In the genomic region with DNA sequence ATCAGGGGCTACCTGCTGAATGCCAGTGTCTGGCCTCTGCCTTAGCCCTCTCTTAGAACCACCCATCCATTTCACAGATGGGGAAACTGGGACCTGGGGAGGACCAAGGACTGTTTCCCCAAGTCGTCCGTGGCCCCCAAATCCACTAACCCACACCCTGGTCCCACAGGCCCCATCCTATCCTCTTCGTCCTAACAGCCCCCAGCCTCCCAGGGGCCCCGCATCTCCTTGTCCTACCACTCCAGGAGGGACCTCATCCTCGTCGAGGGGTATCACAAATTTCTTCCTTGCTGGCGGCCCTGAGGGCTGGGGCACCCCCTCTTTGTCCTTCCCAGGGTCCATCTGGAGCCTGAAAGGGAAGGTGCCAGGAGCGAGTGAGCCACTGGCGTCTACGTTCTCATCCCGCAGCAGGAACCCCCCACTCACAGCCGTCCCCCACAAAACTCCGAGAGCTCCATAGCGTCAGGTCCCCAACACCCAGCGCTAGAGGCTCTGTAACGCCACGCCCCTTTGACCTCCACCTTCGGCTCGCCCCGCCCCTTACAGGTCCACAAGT, we compare ENCODE assay signal across 8 cellular contexts. TPM values are rescaled to one million over a fixed set of nuclear protein-coding genes. Genes with fewer than 3 reads are reported as not detected.
A peak's percentile ranks its signal among the peaks of the same experiment; 100 is the strongest.
DNase-seq lines count a peak whose midpoint lies in the region; ATAC-seq and TF ChIP-seq lines count a peak whose summit lies in the region.

No MANE protein-coding gene starts in this region.

- H3K27ac ChIP-seq in Panc1 (ENCODE audit: low read length): peak overlapping the region; percentile 93

- H3K4me3 ChIP-seq in BE2C (ENCODE audit: low read depth, low read length) (peak overlapping the region; percentile 61), Panc1 (ENCODE audit: low read depth in 2 of 2, low read length in 2 of 2) (peak overlapping the region; percentile 61 to 84)

- peaks cover 4% of the 10 kb centered on the region for H3K27me3 Mint-ChIP-seq in dendritic cell treated with granulocyte-macrophage colony-stimulating factor and Interleukin-4, amounts not matched to agents 40 ng/mL and 50 ng/mL, for 4 days
- peaks cover 6% of the 10 kb centered on the region for H3K27me3 Mint-ChIP-seq in neural crest cell (ENCODE audit: low read depth)

- peaks cover 46% of the 10 kb centered on the region for H3K36me3 Mint-ChIP-seq in dendritic cell treated with granulocyte-macrophage colony-stimulating factor and Interleukin-4, amounts not matched to agents 40 ng/mL and 50 ng/mL, for 4 days (ENCODE audit: low read depth)
- H3K36me3 Mint-ChIP-seq in neural crest cell (ENCODE audit: low read depth): no peaks in the 10 kb centered on the region

- DNase-seq in BE2C: no peak
- no peak for DNase-seq in Panc1 (ENCODE audit: low read depth, low spot score)
- DNase-seq in neural crest cell (ENCODE audit: low read depth, low spot score): no peak
- no peak for DNase-seq in NCI-H1092 treated with DMSO at 0.1 percent for 48 hours (lab: John Stamatoyannopoulos, UW)
- no peak for DNase-seq in HEK293T (ENCODE audit: extremely low spot score)
- DNase-seq in NCI-H82 treated with DMSO at 0.1 percent for 48 hours (lab: John Stamatoyannopoulos, UW; ENCODE audit: unreplicated experiment): no peak
- no peak for DNase-seq in NCI-H187 (lab: John Stamatoyannopoulos, UW)

- H3K9me3 ChIP-seq in BE2C (no peaks in the 10 kb centered on the region), Panc1 (ENCODE audit: control insufficient read depth, insufficient read depth, low read depth, low read length) (no peaks in the 10 kb centered on the region)

- ATAC-seq in Panc1: no peak

- intact Hi-C loops in Panc1 (cut with micrococcal nuclease; ENCODE audit: unreplicated experiment): no loop called here
- intact Hi-C loops in dendritic cell treated with granulocyte-macrophage colony-stimulating factor and Interleukin-4, amounts not matched to agents 40 ng/mL and 50 ng/mL, for 4 days (cut with micrococcal nuclease): loop anchor here (1.0 kb wide), 1 partner anchor 17 kb away; the partner anchor contains the start of gene POLR1G

- no peak for TF ChIP-seq CTCF in BE2C (IDR thresholded peaks at IDR 0.05; ENCODE audit: low read depth, low read length)
- TF ChIP-seq CTCF in Panc1 (IDR thresholded peaks at IDR 0.05): no peak
- TF ChIP-seq CTCF in neural crest cell (conservative IDR thresholded peaks at IDR 0.05): no peak

- H3K27me3 ChIP-seq in BE2C: no peaks in the 10 kb centered on the region
- H3K27me3 ChIP-seq in Panc1 (ENCODE audit: control insufficient read depth, insufficient read depth, low read length): no peaks in the 10 kb centered on the region

- in situ Hi-C loops in Panc1 (cut with HindIII; ENCODE audit: low pct_unique_long_range_greater_than_20kb, low sequenced_read_pairs): no loop called here

- peaks cover 73% of the 10 kb centered on the region for H3K4me1 Mint-ChIP-seq in dendritic cell treated with granulocyte-macrophage colony-stimulating factor and Interleukin-4, amounts not matched to agents 40 ng/mL and 50 ng/mL, for 4 days (ENCODE audit: low read depth)
- peaks cover 37% of the 10 kb centered on the region for H3K4me1 Mint-ChIP-seq in neural crest cell

- TSS peak; percentile 92 for BruUV-seq in Panc1 (replicated peaks; lab: Mats Ljungman, UMichigan)

- no peaks in the 10 kb centered on the region for H3K4me1 ChIP-seq in BE2C
- peaks cover 21% of the 10 kb centered on the region for H3K4me1 ChIP-seq in Panc1 (ENCODE audit: control insufficient read depth, insufficient read depth, low read length)

- H3K27ac Mint-ChIP-seq in dendritic cell treated with granulocyte-macrophage colony-stimulating factor and Interleukin-4, amounts not matched to agents 40 ng/mL and 50 ng/mL, for 4 days: peak overlapping the region; percentile 94
- peak overlapping the region; percentile 99 for H3K27ac Mint-ChIP-seq in neural crest cell (ENCODE audit: unreplicated experiment)

- peak overlapping the region; percentile 97 for H3K4me3 Mint-ChIP-seq in dendritic cell treated with granulocyte-macrophage colony-stimulating factor and Interleukin-4, amounts not matched to agents 40 ng/mL and 50 ng/mL, for 4 days
- peak overlapping the region; percentile 99 for H3K4me3 Mint-ChIP-seq in neural crest cell

- POLR2A ChIA-PET in Panc1 (lab: Charles Lee): interaction anchor here (0.6 kb wide), 1 partner anchor 31 kb away, joined by 3 read pairs; no protein-coding TSS in a partner anchor
- POLR2A ChIA-PET in HEK293T (lab: Yijun Ruan, JAX): interaction anchor here (2.1 to 2.8 kb wide), 2 partner anchors 17 to 19 kb away, joined by 9 to 14 read pairs; partner anchors contain the start of gene PPP1R13L

- H3K36me3 ChIP-seq in BE2C (peaks cover 25% of the 10 kb centered on the region), Panc1 (ENCODE audit: control insufficient read depth, insufficient read depth, low read length) (peaks cover 5% of the 10 kb centered on the region)

- no peaks in the 10 kb centered on the region for H3K9me3 Mint-ChIP-seq in dendritic cell treated with granulocyte-macrophage colony-stimulating factor and Interleukin-4, amounts not matched to agents 40 ng/mL and 50 ng/mL, for 4 days
- no peaks in the 10 kb centered on the region for H3K9me3 Mint-ChIP-seq in neural crest cell

- CTCF ChIA-PET in Panc1 (lab: Charles Lee): no interaction called here
- CTCF ChIA-PET in HEK293T (lab: Yijun Ruan, JAX): interaction anchor here (1.7 kb wide), 1 partner anchor 16 kb away, joined by 5 read pairs; no protein-coding TSS in a partner anchor

TF ChIP-seq in HEK293T, 16 proteins besides CTCF, POLR2A, EP300 and RAD21:
- no peak for TF ChIP-seq LEF1 (IDR thresholded peaks at IDR 0.05; ENCODE audit: borderline replicate concordance)
- TF ChIP-seq SUZ12 (IDR thresholded peaks at IDR 0.05): no peak
- TF ChIP-seq CTBP1 (IDR thresholded peaks at IDR 0.05; ENCODE audit: borderline replicate concordance): no peak
- TF ChIP-seq TARDBP (IDR thresholded peaks at IDR 0.05): no peak
- no peak for TF ChIP-seq NFRKB (IDR thresholded peaks at IDR 0.05)
- no peak for TF ChIP-seq ZNF384 (IDR thresholded peaks at IDR 0.05)
- TF ChIP-seq FOXA1 (IDR thresholded peaks at IDR 0.05): no peak
- no peak for TF ChIP-seq FOXM1 (IDR thresholded peaks at IDR 0.05; ENCODE audit: borderline replicate concordance)
- no peak for TF ChIP-seq HDGF (IDR thresholded peaks at IDR 0.05; ENCODE audit: borderline replicate concordance)
- TF ChIP-seq, protein P1, sequence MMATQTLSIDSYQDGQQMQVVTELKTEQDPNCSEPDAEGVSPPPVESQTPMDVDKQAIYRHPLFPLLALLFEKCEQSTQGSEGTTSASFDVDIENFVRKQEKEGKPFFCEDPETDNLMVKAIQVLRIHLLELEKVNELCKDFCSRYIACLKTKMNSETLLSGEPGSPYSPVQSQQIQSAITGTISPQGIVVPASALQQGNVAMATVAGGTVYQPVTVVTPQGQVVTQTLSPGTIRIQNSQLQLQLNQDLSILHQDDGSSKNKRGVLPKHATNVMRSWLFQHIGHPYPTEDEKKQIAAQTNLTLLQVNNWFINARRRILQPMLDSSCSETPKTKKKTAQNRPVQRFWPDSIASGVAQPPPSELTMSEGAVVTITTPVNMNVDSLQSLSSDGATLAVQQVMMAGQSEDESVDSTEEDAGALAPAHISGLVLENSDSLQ (IDR thresholded peaks at IDR 0.05): no peak
- TF ChIP-seq BHLHE40 (IDR thresholded peaks at IDR 0.05; ENCODE audit: borderline replicate concordance): no peak
- TF ChIP-seq ARNT (IDR thresholded peaks at IDR 0.05): no peak

RNA-seq across cellular contexts. Expression of gene ERCC1, which starts 0.6 kb away (rescaled TPM):
- 120 TPM for polyA plus RNA-seq in BE2C (2012; ENCODE audit: insufficient read depth, insufficient read length, low read depth)
- total RNA-seq in Panc1 (2021; ENCODE audit: unreplicated experiment) (80.3 TPM), neural crest cell (111 and 115 TPM in 2 replicates)
- polyA plus RNA-seq in Panc1 (2012; ENCODE audit: insufficient read length): 101 TPM

RNA-seq across cellular contexts. Expression of gene POLR1G, which starts 16.7 kb away (rescaled TPM):
- polyA plus RNA-seq in BE2C (2012; ENCODE audit: insufficient read depth, insufficient read length, low read depth): 16.9 TPM
- total RNA-seq in Panc1 (2021; ENCODE audit: unreplicated experiment): 27.8 TPM
- polyA plus RNA-seq in Panc1 (2012; ENCODE audit: insufficient read length): 20.6 TPM
- total RNA-seq in neural crest cell: 11.7 and 12.8 TPM in 2 replicates

RNA-seq across cellular contexts. Expression of gene PPP1R13L, which starts 18.2 kb away (rescaled TPM):
- polyA plus RNA-seq in BE2C (2012; ENCODE audit: insufficient read depth, insufficient read length, low read depth): 0.77 TPM
- total RNA-seq in Panc1 (2021; ENCODE audit: unreplicated experiment) (39.1 TPM), neural crest cell (6.4 and 8.2 TPM in 2 replicates)
- polyA plus RNA-seq in Panc1 (2012; ENCODE audit: insufficient read length): 62.4 TPM

RNA-seq across cellular contexts. Expression of gene FOSB, which starts 44.7 kb away (rescaled TPM):
- 1.1 TPM for polyA plus RNA-seq in BE2C (2012; ENCODE audit: insufficient read depth, insufficient read length, low read depth)
- total RNA-seq in Panc1 (2021; ENCODE audit: unreplicated experiment) (13.4 TPM), neural crest cell (0.26 and 0.45 TPM in 2 replicates)
- 6.1 TPM for polyA plus RNA-seq in Panc1 (2012; ENCODE audit: insufficient read length)

RNA-seq across cellular contexts. Expression of gene ERCC2, which starts 52.7 kb away (rescaled TPM):
- polyA plus RNA-seq in BE2C (2012; ENCODE audit: insufficient read depth, insufficient read length, low read depth): 23.3 TPM
- total RNA-seq in Panc1 (2021; ENCODE audit: unreplicated experiment) (32.5 TPM), neural crest cell (67.3 and 71.3 TPM in 2 replicates)
- 50.9 TPM for polyA plus RNA-seq in Panc1 (2012; ENCODE audit: insufficient read length)
